ENCODE assay signal across 32 cellular contexts in the genomic region with DNA sequence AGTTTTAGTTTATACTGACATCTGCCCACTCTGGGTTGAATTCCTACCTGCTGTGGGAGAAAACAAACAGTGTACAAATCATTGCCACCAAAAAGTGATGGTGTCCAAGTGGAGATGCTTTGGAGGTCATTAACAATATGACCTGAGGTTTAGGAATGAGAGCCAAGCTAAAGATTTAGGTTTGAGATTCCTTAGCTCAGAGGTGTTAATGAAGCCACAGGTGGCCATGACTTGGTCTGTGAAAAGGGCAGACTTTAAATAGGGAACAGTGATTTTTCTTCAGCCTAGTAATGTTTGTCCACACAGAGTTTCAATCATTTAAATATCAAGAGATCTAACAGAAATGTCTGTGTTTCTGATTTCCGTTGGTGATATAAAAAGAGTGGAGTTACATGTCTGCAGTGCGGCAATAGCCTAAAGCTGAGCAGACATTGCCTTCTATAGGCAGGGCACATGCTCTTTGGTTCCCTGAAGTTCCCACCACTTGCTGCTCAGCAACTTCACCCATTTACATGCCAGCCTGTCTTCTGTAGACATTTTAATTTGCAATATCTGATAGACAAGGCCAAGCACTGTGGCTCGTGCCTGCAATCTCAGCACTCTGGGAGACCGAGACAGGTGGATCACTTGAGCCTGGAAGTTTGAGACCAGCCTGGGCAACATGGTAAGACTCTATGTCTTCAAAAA.
"Had no signal": no experiment of that assay in that cellular context is flagged by ENCODE, and none has a peak within 500 bp of the region (broad histone marks: within the 10 kb centered on the region; RNA-seq: fewer than 3 reads in every experiment).

No MANE protein-coding gene starts in this region.

- H3K36me3 ChIP-seq: brain microvascular endothelial cell, esophagus muscularis mucosa, gastrocnemius medialis, heart left ventricle, WERI-Rb-1 had no signal

- H3K4me3 ChIP-seq: coronary artery, dorsolateral prefrontal cortex, esophagus muscularis mucosa, gastrocnemius medialis, heart left ventricle had no signal

- H3K36me3 Mint-ChIP-seq: activated naive CD8-positive, alpha-beta T cell had no signal

- H3K9me3 ChIP-seq: esophagus muscularis mucosa, gastrocnemius medialis, heart left ventricle had no signal

- H3K4me1 ChIP-seq: esophagus muscularis mucosa, foreskin keratinocyte, gastrocnemius medialis, heart left ventricle had no signal

- H3K4me3 Mint-ChIP-seq: activated B cell treated with CpG ODN at 0.5 μM for 24 hours; activated CD8-positive, alpha-beta T cell treated with anti-CD3 and anti-CD28 coated beads for 36 hours; activated naive CD8-positive, alpha-beta T cell; activated T-cell treated with anti-CD3 and anti-CD28 coated beads, Interleukin-2, amount 50 U/mL, for 4 hours; activated T-helper 17 cell treated with anti-CD3 and anti-CD28 coated beads, Interleukin-2, amount 50 U/mL, for 72 hours; central memory CD8-positive, alpha-beta T cell; dendritic cell treated with granulocyte-macrophage colony-stimulating factor and Interleukin-4, amounts not matched to agents 40 ng/mL and 50 ng/mL, for 4 days; T-helper 17 cell; T-helper 2 cell treated with Interferon-gamma antibody and Interleukin-4, amounts not matched to agents 5 μg/mL and 100 μg/mL, for 36 hours had no signal

- H3K27me3 ChIP-seq: brain microvascular endothelial cell, dorsolateral prefrontal cortex, esophagus muscularis mucosa, foreskin keratinocyte, gastrocnemius medialis, heart left ventricle had no signal

- H3K27ac Mint-ChIP-seq: activated B cell treated with CpG ODN at 0.5 μM for 24 hours; activated CD8-positive, alpha-beta T cell treated with anti-CD3 and anti-CD28 coated beads for 36 hours; activated naive CD8-positive, alpha-beta T cell; activated T-helper 17 cell treated with anti-CD3 and anti-CD28 coated beads, Interleukin-2, amount 50 U/mL, for 72 hours; dendritic cell treated with granulocyte-macrophage colony-stimulating factor and Interleukin-4, amounts not matched to agents 40 ng/mL and 50 ng/mL, for 4 days; T-helper 17 cell; T-helper 2 cell treated with Interferon-gamma antibody and Interleukin-4, amounts not matched to agents 5 μg/mL and 100 μg/mL, for 36 hours had no signal

- H3K9me3 Mint-ChIP-seq: activated B cell treated with CpG ODN at 0.5 μM for 24 hours; activated CD8-positive, alpha-beta T cell treated with anti-CD3 and anti-CD28 coated beads for 36 hours; activated T-cell treated with anti-CD3 and anti-CD28 coated beads, Interleukin-2, amount 50 U/mL, for 4 hours; activated T-helper 17 cell treated with anti-CD3 and anti-CD28 coated beads, Interleukin-2, amount 50 U/mL, for 72 hours; dendritic cell treated with granulocyte-macrophage colony-stimulating factor and Interleukin-4, amounts not matched to agents 40 ng/mL and 50 ng/mL, for 4 days; T-helper 2 cell treated with Interferon-gamma antibody and Interleukin-4, amounts not matched to agents 5 μg/mL and 100 μg/mL, for 36 hours had no signal

- H3K27me3 Mint-ChIP-seq: activated B cell treated with CpG ODN at 0.5 μM for 24 hours; activated CD8-positive, alpha-beta T cell treated with anti-CD3 and anti-CD28 coated beads for 36 hours; activated naive CD8-positive, alpha-beta T cell; activated T-helper 17 cell treated with anti-CD3 and anti-CD28 coated beads, Interleukin-2, amount 50 U/mL, for 72 hours; central memory CD8-positive, alpha-beta T cell; dendritic cell treated with granulocyte-macrophage colony-stimulating factor and Interleukin-4, amounts not matched to agents 40 ng/mL and 50 ng/mL, for 4 days had no signal

- DNase-seq: activated B cell treated with CpG ODN at 0.5 μM for 24 hours; activated CD4-positive, alpha-beta T cell treated with anti-CD3 and anti-CD28 coated beads for 48 hours; activated CD4-positive, alpha-beta T cell treated with anti-CD3 and anti-CD28 coated beads, Interleukin-2, amount 50 U/mL, for 1 hour; activated CD4-positive, alpha-beta T cell treated with anti-CD3 and anti-CD28 coated beads, Interleukin-2, amount 50 U/mL, for 48 hours; activated CD8-positive, alpha-beta memory T cell treated with anti-CD3 and anti-CD28 coated beads for 24 hours; activated CD8-positive, alpha-beta T cell treated with anti-CD3 and anti-CD28 coated beads for 36 hours; activated effector memory CD4-positive, alpha-beta T cell treated with Interleukin-2 at 50 U/mL for 16 hours; activated gamma-delta T cell treated with Interleukin-2 at 50 U/mL for 16 hours; activated naive CD4-positive, alpha-beta T cell treated with anti-CD3 and anti-CD28 coated beads, Interleukin-2, amount 50 U/mL, for 16 hours; activated naive CD4-positive, alpha-beta T cell treated with Interleukin-2 at 50 U/mL for 16 hours; activated T-cell treated with anti-CD3 and anti-CD28 coated beads, Interleukin-2, amount 50 U/mL, for 4 hours; amniotic stem cell; anterior cingulate cortex; brain microvascular endothelial cell; dorsolateral prefrontal cortex; effector memory CD4-positive, alpha-beta T cell; erythroblast; foreskin keratinocyte; gastrocnemius medialis; glutamatergic neuron; heart left ventricle; T-helper 17 cell; T1000; WERI-Rb-1 had no signal

- H3K27ac ChIP-seq: brain microvascular endothelial cell, coronary artery, dorsolateral prefrontal cortex, esophagus muscularis mucosa, foreskin keratinocyte, gastrocnemius medialis, heart left ventricle, WERI-Rb-1 had no signal

- ATAC-seq: activated CD4-positive, CD25-positive, alpha-beta regulatory T cell treated with anti-CD3 and anti-CD28 coated beads, Interleukin-2, amount 50 U/mL, for 24 hours; activated CD8-positive, alpha-beta T cell treated with anti-CD3 and anti-CD28 coated beads for 36 hours; activated T-cell treated with anti-CD3 and anti-CD28 coated beads, Interleukin-2, amount 50 U/mL, for 4 hours; activated T-helper 17 cell treated with anti-CD3 and anti-CD28 coated beads, Interleukin-2, amount 50 U/mL, for 72 hours; foreskin keratinocyte; gastrocnemius medialis; heart left ventricle; T-helper 17 cell had no signal

- H3K4me1 Mint-ChIP-seq: activated B cell treated with CpG ODN at 0.5 μM for 24 hours; activated T-helper 17 cell treated with anti-CD3 and anti-CD28 coated beads, Interleukin-2, amount 50 U/mL, for 72 hours; central memory CD8-positive, alpha-beta T cell; T-helper 17 cell had no signal
